7 cellular contexts compared by ENCODE assay signal in genomic region chr13:30113531-30113930, GRCh38.
A peak's percentile ranks its signal among the peaks of the same experiment; 100 is the strongest.
DNase-seq lines count a peak whose midpoint lies in the region; ATAC-seq and TF ChIP-seq lines count a peak whose summit lies in the region.

No MANE protein-coding gene starts in this region.

- H3K4me3 ChIP-seq in hepatocyte (no peak overlapping the region), skin epidermis (no peak overlapping the region)

- H3K9me2 ChIP-seq in hepatocyte (replicated peaks; ENCODE audit: insufficient read depth): no peaks in the 10 kb centered on the region

- H3K27ac ChIP-seq in VCaP (peak overlapping the region; percentile 41; the same call in 1 of the 2 replicates), hepatocyte (peak overlapping the region; percentile 95), skin epidermis (peak overlapping the region in 12 of 21 experiments; percentile 50 to 78 (median 74))

- peak in 65 of 76 experiments; percentile 2 to 69 (median 44) for DNase-seq in HUDEP-2 (lab: John Stamatoyannopoulos, UW; ENCODE audit: unreplicated experiment in 76 of 76)
- DNase-seq in hepatocyte (ENCODE audit: low spot score): no peak
- DNase-seq in cerebellar cortex (ENCODE audit: low spot score): no peak
- DNase-seq in stimulated activated CD4-positive, alpha-beta T cell treated with anti-CD3 and anti-CD28 coated beads, Interleukin-4, amount 100 ng/mL, for 24 hours: no peak

- H3K4me2 ChIP-seq in hepatocyte: peak overlapping the region; percentile 77

- no peaks in the 10 kb centered on the region for H3K79me2 ChIP-seq in hepatocyte

- H3K36me3 ChIP-seq in hepatocyte (replicated peaks; ENCODE audit: insufficient read depth, low read depth): no peaks in the 10 kb centered on the region

- 73% methylated on average over 5 of the region's 5 CpGs for WGBS in hepatocyte (ENCODE audit: low lambda C conversion rate, missing lambda C conversion rate)

- no peaks in the 10 kb centered on the region for H4K20me1 ChIP-seq in hepatocyte (ENCODE audit: insufficient read depth, poor library complexity, severe bottlenecking)

- peak overlapping the region; percentile 34 for H2AFZ ChIP-seq in hepatocyte

- TF ChIP-seq CTCF in VCaP (conservative IDR thresholded peaks at IDR 0.05): no peak
- no peak for TF ChIP-seq CTCF in hepatocyte (IDR thresholded peaks at IDR 0.05; ENCODE audit: poor library complexity)

- H3K9me3 ChIP-seq in hepatocyte (ENCODE audit: low read depth): no peaks in the 10 kb centered on the region

- H3K4me1 ChIP-seq in hepatocyte (ENCODE audit: insufficient read depth): peaks cover 30% of the 10 kb centered on the region

- no peak for ATAC-seq in GM18511 (IDR thresholded peaks at IDR 0.05; ENCODE audit: unreplicated experiment)

- no peaks in the 10 kb centered on the region for H3K27me3 ChIP-seq in hepatocyte

Comparison
In these comparisons a context has a peak if more than half of its experiments do, and no peak if none do; other contexts are left out.
1. DNase-seq: peak in HUDEP-2 (65 of 76); none in hepatocyte (single experiment), cerebellar cortex (single experiment) and stimulated activated CD4-positive, alpha-beta T cell treated with anti-CD3 and anti-CD28 coated beads, Interleukin-4, amount 100 ng/mL, for 24 hours (single experiment).
2. H3K27ac ChIP-seq: peak in every context shown above with its lines; median percentile 95 in hepatocyte; 74 in skin epidermis; 41 in VCaP.